Comparison of ENCODE assay signal across 17 cellular contexts in the genomic region with DNA sequence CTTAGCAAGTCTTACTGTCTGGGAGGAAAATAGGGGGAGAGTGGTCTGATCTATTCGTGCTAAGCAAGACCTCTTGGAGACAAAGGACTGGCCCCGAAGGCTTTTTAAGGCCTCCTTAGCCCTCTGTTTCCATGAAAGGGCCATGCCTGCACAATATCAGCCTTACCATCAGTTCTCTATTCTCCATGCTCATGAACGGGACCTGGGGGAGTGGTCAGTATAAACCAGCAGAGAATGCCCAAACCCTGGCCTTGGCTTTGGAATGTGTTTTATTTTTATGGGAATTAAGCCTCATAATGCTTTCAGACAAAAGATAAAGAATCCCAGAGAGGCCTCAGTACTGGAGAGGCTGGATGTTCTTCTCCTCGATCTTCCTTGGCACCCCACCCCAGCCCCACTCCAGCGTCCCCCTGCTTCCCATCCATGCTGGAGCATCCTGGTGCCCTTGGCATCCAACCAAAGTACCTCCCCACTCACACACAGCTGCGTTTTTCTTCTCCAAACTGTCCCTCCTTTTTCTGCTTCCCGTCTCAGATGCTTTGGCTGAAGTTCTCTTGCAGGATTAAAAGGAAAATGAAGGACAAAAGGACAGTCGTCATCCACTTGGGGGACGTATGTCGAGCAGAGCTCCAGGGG. TPM values are rescaled to one million over a fixed set of nuclear protein-coding genes. Genes with fewer than 3 reads are reported as not detected.
DNase-seq lines count a peak whose midpoint lies in the region; ATAC-seq and TF ChIP-seq lines count a peak whose summit lies in the region.
"Had no signal": no experiment of that assay in that cellular context is flagged by ENCODE, and none has a peak within 500 bp of the region (broad histone marks: within the 10 kb centered on the region; RNA-seq: fewer than 3 reads in every experiment).

No MANE protein-coding gene starts in this region.

- H3K36me3 Mint-ChIP-seq in CD14-positive monocyte, result no peaks in the 10 kb centered on the region
- H3K36me3 Mint-ChIP-seq in immature natural killer cell, result peaks cover 0 to 3% (median 0%) of the 10 kb centered on the region in 3 donors

- peaks cover 0 to 5% (median 3%) of the 10 kb centered on the region in 3 donors for H3K27me3 Mint-ChIP-seq in CD14-positive monocyte (ENCODE audit: low read depth in 3 of 3)
- H3K27me3 Mint-ChIP-seq in immature natural killer cell (ENCODE audit: low read depth in 3 of 3), result peaks cover 7 to 8% (median 8%) of the 10 kb centered on the region in 3 donors

- in situ Hi-C loops in HAP-1 (cut with MboI; ENCODE audit: low sequenced_read_pairs), result no loop called here

- TF ChIP-seq CTCF in CD14-positive monocyte (IDR thresholded peaks at IDR 0.05) (no peak), sigmoid colon (IDR thresholded peaks at IDR 0.05) (no peak)

- peaks cover 51% of the 10 kb centered on the region for H3K4me1 ChIP-seq in HAP-1
- H3K4me1 ChIP-seq in sigmoid colon, result peaks cover 0 to 76% (median 66%) of the 10 kb centered on the region in 4 donors

- no peak for DNase-seq in CD14-positive monocyte (ENCODE audit: low spot score)
- peak; percentile 90 to 97 for DNase-seq in HAP-1 (ENCODE audit: low spot score in 2 of 2)
- DNase-seq in mesenteric fat pad (ENCODE audit: low spot score), result peak; percentile 30
- peak; percentile 57 for DNase-seq in sigmoid colon
- no peak for DNase-seq in immature natural killer cell
- DNase-seq in activated CD4-positive, alpha-beta T cell treated with anti-CD3 and anti-CD28 coated beads, Interleukin-2, amount 50 U/mL, for 4 hours, result no peak
- DNase-seq: ACHN, COR-L47, NCI-H1048, NCI-H146, NCI-H2081 treated with DMSO at 0.1 percent for 48 hours, NCI-H510A, NCI-H774, PC-3 had no signal

- H3K4me3 Mint-ChIP-seq in CD14-positive monocyte, result no peak overlapping the region
- no peak overlapping the region for H3K4me3 Mint-ChIP-seq in immature natural killer cell

- H3K4me3 ChIP-seq in HAP-1 (no peak overlapping the region), sigmoid colon (no peak overlapping the region)

- TF ChIP-seq POLR2A in sigmoid colon (IDR thresholded peaks at IDR 0.05), result no peak

- WGBS in sigmoid colon, 2 donors, result 70 to 72% methylated on average over 10 of the region's 10 CpGs

- H3K27ac ChIP-seq in sigmoid colon, result peak overlapping the region in 3 of 4 donors; percentile 38 to 59 (median 59)

- peaks cover 4% of the 10 kb centered on the region; the same call in 1 of the 2 replicates for H3K9me3 ChIP-seq in HAP-1
- H3K9me3 ChIP-seq in sigmoid colon, result no peaks in the 10 kb centered on the region

- ATAC-seq in HG03439 (IDR thresholded peaks at IDR 0.05; ENCODE audit: unreplicated experiment), result no peak
- ATAC-seq: PC-3 had no signal

- no peaks in the 10 kb centered on the region for H3K36me3 ChIP-seq in HAP-1 (replicated peaks)
- H3K36me3 ChIP-seq in sigmoid colon, result no peaks in the 10 kb centered on the region

- H3K27me3 ChIP-seq in HAP-1 (ENCODE audit: low read depth) (no peaks in the 10 kb centered on the region), sigmoid colon (no peaks in the 10 kb centered on the region)

- H3K4me1 Mint-ChIP-seq in CD14-positive monocyte (peaks cover 27% of the 10 kb centered on the region), immature natural killer cell (peaks cover 0 to 6% of the 10 kb centered on the region in 2 donors)

- TF ChIP-seq EP300 in sigmoid colon (IDR thresholded peaks at IDR 0.05), result no peak

- intact Hi-C loops in CD14-positive monocyte (cut with micrococcal nuclease) (loop anchor here in 1 of 2 donors (10.0 kb wide), 1 partner anchor 47 kb away; no protein-coding TSS in a partner anchor), sigmoid colon (cut with DNase I) (no loop called here)

- H3K27ac Mint-ChIP-seq in CD14-positive monocyte, result peak overlapping the region in 4 of 7 donors; percentile 15 to 65 (median 42)
- no peak overlapping the region for H3K27ac Mint-ChIP-seq in immature natural killer cell

- H3K9me3 Mint-ChIP-seq in CD14-positive monocyte (peaks cover 0 to 8% (median 5%) of the 10 kb centered on the region in 7 donors), immature natural killer cell (no peaks in the 10 kb centered on the region)

RNA-seq across cellular contexts. Expression of gene FXYD6, which starts 18.6 kb away (rescaled TPM):
- 10 to 100 TPM; 36.4 to 44.1 TPM for polyA plus RNA-seq in CD14-positive monocyte
- total RNA-seq in mesenteric fat pad, result 21.5 TPM
- total RNA-seq in sigmoid colon, result 100 to 1,000 TPM; 243 to 305 (median 271) TPM
- 10 to 100 TPM; 12.3 to 46.4 (median 31.2) TPM for polyA plus RNA-seq in sigmoid colon
- polyA plus RNA-seq in immature natural killer cell, result not detected
- total RNA-seq: MCF 10A, PC-3 had no signal

RNA-seq across cellular contexts. Expression of gene FXYD2, which starts 33.3 kb away (rescaled TPM):
- polyA plus RNA-seq in CD14-positive monocyte (1 to 10 TPM; 2.5 to 4.4 TPM), sigmoid colon (1 to 10 TPM in 2 of 3 donors, not detected in 1; 3.6 to 4.2 TPM), immature natural killer cell (10 to 100 TPM in 1 of 3 donors, 1 to 10 TPM in 2; 1.3 to 12.0 (median 3.4) TPM)
- total RNA-seq in mesenteric fat pad (3.2 TPM), sigmoid colon (1 to 10 TPM; 3.2 to 6.6 (median 4.4) TPM)
- total RNA-seq: H4, MCF 10A, PC-3 had no signal

Comparison
In these comparisons a context has a peak if more than half of its experiments do, and no peak if none do; other contexts are left out.
1. DNase-seq: peak in HAP-1 (2 of 2), mesenteric fat pad (single experiment) and sigmoid colon (single experiment); none in CD14-positive monocyte (single experiment), immature natural killer cell (0 of 3) and activated CD4-positive, alpha-beta T cell treated with anti-CD3 and anti-CD28 coated beads, Interleukin-2, amount 50 U/mL, for 4 hours (0 of 2).
2. H3K27ac Mint-ChIP-seq: peak in CD14-positive monocyte (4 of 7); none in immature natural killer cell (0 of 6).
3. RNA of gene FXYD6, which starts 18.6 kb away (polyA plus RNA-seq): 36.4 to 44.1 TPM in CD14-positive monocyte and 12.3 to 46.4 TPM in sigmoid colon; not detected in immature natural killer cell; every median in the first group is over 10 times any median in the second.